In genomic region chr16:22195445-22195694, GRCh38 we compare ENCODE assay signal across 8 cellular contexts. TPM values are rescaled to one million over a fixed set of nuclear protein-coding genes. Genes with fewer than 3 reads are reported as not detected.
DNase-seq lines count a peak whose midpoint lies in the region; ATAC-seq, FAIRE-seq and TF ChIP-seq lines count a peak whose summit lies in the region.

No MANE protein-coding gene starts in this region.

- no peak for TF ChIP-seq CTCF in A549 (IDR thresholded peaks at IDR 0.05)
- no peak for TF ChIP-seq CTCF in LNCaP clone FGC (IDR thresholded peaks at IDR 0.05; ENCODE audit: control insufficient read depth, extremely low read depth, insufficient read depth)
- no peak for TF ChIP-seq CTCF in colonic mucosa (IDR thresholded peaks at IDR 0.05)
- TF ChIP-seq CTCF in SK-N-SH (IDR thresholded peaks at IDR 0.05) = no peak

- H3K36me3 Mint-ChIP-seq in natural killer cell treated with Interleukin-12 subunit alpha and Interleukin-12 subunit beta and Interleukin-15 and Interleukin-18, amount 100 ng/mL, for 72 hours = no peaks in the 10 kb centered on the region

- H3F3A ChIP-seq in SK-N-SH (replicated peaks; ENCODE audit: insufficient read depth) = peaks cover 40% of the 10 kb centered on the region

- no peak overlapping the region; the same call in 2 of the 3 replicates for H3K4me3 ChIP-seq in A549
- peak overlapping the region; percentile 13; the same call in 1 of the 2 replicates for H3K4me3 ChIP-seq in LNCaP clone FGC (ENCODE audit: low read depth, low read length)
- H3K4me3 ChIP-seq in colonic mucosa = peak overlapping the region; percentile 33
- H3K4me3 ChIP-seq in SK-N-SH (ENCODE audit: low read depth in 2 of 2, low read length in 1 of 2) = no peak overlapping the region

- no peak for TF ChIP-seq RAD21 in A549 (conservative IDR thresholded peaks at IDR 0.05 in 1 of 2, IDR thresholded peaks at IDR 0.05 in 1 of 2)
- no peak for TF ChIP-seq RAD21 in SK-N-SH (IDR thresholded peaks at IDR 0.05; ENCODE audit: low read length)

- H3K9me2 ChIP-seq in SK-N-SH = no peaks in the 10 kb centered on the region

- POLR2A ChIA-PET in A549 (lab: Yijun Ruan, JAX) (no interaction called here), SK-N-SH (lab: Yijun Ruan, JAX) (no interaction called here)

- intact Hi-C loops in colonic mucosa (cut with DNase I) = no loop called here

- FAIRE-seq in A549 (lab: Jason Lieb, UNC) = no peak

- H3K27ac Mint-ChIP-seq in natural killer cell treated with Interleukin-12 subunit alpha and Interleukin-12 subunit beta and Interleukin-15 and Interleukin-18, amount 100 ng/mL, for 72 hours = peak overlapping the region; percentile 93 to 96

- CTCF ChIA-PET in A549 (lab: Yijun Ruan, JAX) (interaction anchor here (0.7 to 24.4 kb wide), 7 partner anchors 12 to 1018 kb away, joined by 3 to 320 read pairs (median 4); partner anchors contain the start of genes EEF2K and POLR3E), SK-N-SH (lab: Yijun Ruan, JAX) (interaction anchor here (0.6 to 9.3 kb wide), 6 partner anchors 11 to 103 kb away, joined by 3 to 115 read pairs (median 4); partner anchors contain the start of genes EEF2K and POLR3E)

- H3K36me3 ChIP-seq in colonic mucosa (no peaks in the 10 kb centered on the region), SK-N-SH (replicated peaks in 1 of 2; ENCODE audit: control insufficient read depth in 1 of 2, insufficient read depth in 2 of 2, low read length in 1 of 2) (no peaks in the 10 kb centered on the region)

- H3K9me3 ChIP-seq in A549 (no peaks in the 10 kb centered on the region), colonic mucosa (no peaks in the 10 kb centered on the region), SK-N-SH (no peaks in the 10 kb centered on the region)

- TF ChIP-seq EP300 in A549 (IDR thresholded peaks at IDR 0.05) (no peak), SK-N-SH (IDR thresholded peaks at IDR 0.05; ENCODE audit: borderline replicate concordance in 1 of 2, low read depth in 1 of 2, low read length in 1 of 2) (0 out of 4 replicates have a peak, but pooled peaks of 1 of the 2 experiments have one; percentile 3)

- no peak for TF ChIP-seq POLR2A in A549 (IDR thresholded peaks at IDR 0.05; ENCODE audit: low read length)

- peak overlapping the region in 1 of 2 donors; percentile 61 for H3K9ac ChIP-seq in colonic mucosa (ENCODE audit: low read depth in 2 of 2, low read length in 2 of 2)
- no peak overlapping the region for H3K9ac ChIP-seq in SK-N-SH

- H3K4me1 ChIP-seq in A549 (peaks cover 22% of the 10 kb centered on the region), colonic mucosa (no peaks in the 10 kb centered on the region), SK-N-SH (ENCODE audit: control insufficient read depth in 1 of 2, insufficient read depth in 2 of 2, low read depth in 1 of 2, low read length in 1 of 2) (peaks cover 8 to 10% of the 10 kb centered on the region in 2 experiments; a peak in 3 of 4 replicates)

- no peaks in the 10 kb centered on the region for H3K27me3 Mint-ChIP-seq in natural killer cell treated with Interleukin-12 subunit alpha and Interleukin-12 subunit beta and Interleukin-15 and Interleukin-18, amount 100 ng/mL, for 72 hours

- H3K9me3 Mint-ChIP-seq in natural killer cell treated with Interleukin-12 subunit alpha and Interleukin-12 subunit beta and Interleukin-15 and Interleukin-18, amount 100 ng/mL, for 72 hours = peaks cover 7% of the 10 kb centered on the region

- H3K79me2 ChIP-seq in SK-N-SH (ENCODE audit: insufficient read depth) = no peaks in the 10 kb centered on the region

- no peaks in the 10 kb centered on the region for H4K20me1 ChIP-seq in SK-N-SH (ENCODE audit: insufficient read depth)

- DNase-seq in A549 (ENCODE audit: low read depth in 1 of 2, low spot score in 1 of 2) (no peak), LNCaP clone FGC (ENCODE audit: low read depth) (no peak), colonic mucosa (no peak), ecto neural progenitor cell (ENCODE audit: low spot score) (no peak), SK-N-SH (no peak)
- no peak for DNase-seq in natural killer cell treated with Interleukin-12 subunit alpha and Interleukin-12 subunit beta and Interleukin-15 and Interleukin-18, amount 100 ng/mL, for 72 hours (ENCODE audit: low spot score)

- H3K4me3 Mint-ChIP-seq in natural killer cell treated with Interleukin-12 subunit alpha and Interleukin-12 subunit beta and Interleukin-15 and Interleukin-18, amount 100 ng/mL, for 72 hours = peak overlapping the region; percentile 73

- peak overlapping the region; percentile 34; the same call in 2 of the 3 replicates for H3K4me2 ChIP-seq in A549
- no peak overlapping the region for H3K4me2 ChIP-seq in SK-N-SH

- H2AFZ ChIP-seq in SK-N-SH (ENCODE audit: low read depth) = no peak overlapping the region

- peaks cover 41 to 50% of the 10 kb centered on the region in 2 donors for H3K4me1 Mint-ChIP-seq in natural killer cell treated with Interleukin-12 subunit alpha and Interleukin-12 subunit beta and Interleukin-15 and Interleukin-18, amount 100 ng/mL, for 72 hours (ENCODE audit: low read depth in 2 of 2)

- H3K27me3 ChIP-seq in colonic mucosa (no peaks in the 10 kb centered on the region), SK-N-SH (ENCODE audit: insufficient read depth) (no peaks in the 10 kb centered on the region)

- ATAC-seq in A549 (no peak), HG02870 (IDR thresholded peaks at IDR 0.05; ENCODE audit: unreplicated experiment) (no peak), HG03432 (IDR thresholded peaks at IDR 0.05; ENCODE audit: unreplicated experiment) (no peak)
- no peak for ATAC-seq in natural killer cell treated with Interleukin-12 subunit alpha and Interleukin-12 subunit beta and Interleukin-15 and Interleukin-18, amount 100 ng/mL, for 72 hours

- H3K27ac ChIP-seq in A549 = no peak overlapping the region
- H3K27ac ChIP-seq in colonic mucosa = peak overlapping the region; percentile 42
- 0 out of 4 replicates have a peak overlapping the region, but pooled peaks of 1 of the 2 experiments have one; percentile 4 for H3K27ac ChIP-seq in SK-N-SH (ENCODE audit: low read depth in 2 of 2, low read length in 1 of 2)

TF ChIP-seq in A549, 52 proteins besides CTCF, POLR2A, EP300 and RAD21:
- TF ChIP-seq TFCP2L1 (CRISPR knock-in tag; IDR thresholded peaks at IDR 0.05) = 0 out of 2 replicates have a peak, but pooled peaks have one; percentile 8
- no peak for TF ChIP-seq CEBPB (IDR thresholded peaks at IDR 0.05)
- TF ChIP-seq MAFK (IDR thresholded peaks at IDR 0.05; ENCODE audit: partially characterized antibody) = no peak
- TF ChIP-seq BHLHE40 (IDR thresholded peaks at IDR 0.05; ENCODE audit: low read depth, low read length) = no peak
- TF ChIP-seq ELK1 (IDR thresholded peaks at IDR 0.05; ENCODE audit: low read depth, low read length) = no peak
- TF ChIP-seq FOSL2 (IDR thresholded peaks at IDR 0.05) = no peak
- no peak for TF ChIP-seq FOSL2 (CRISPR knock-in tag; IDR thresholded peaks at IDR 0.05)

TF ChIP-seq in SK-N-SH, 30 proteins besides CTCF, POLR2A, EP300 and RAD21 (continues in another document):
- no peak for TF ChIP-seq IRF3 (IDR thresholded peaks at IDR 0.05; ENCODE audit: low read depth, low read length)
- TF ChIP-seq TAF1 (IDR thresholded peaks at IDR 0.05; ENCODE audit: borderline replicate concordance, low read depth, low read length) = no peak
- TF ChIP-seq TCF12 (IDR thresholded peaks at IDR 0.05) = no peak
- TF ChIP-seq NFIC (IDR thresholded peaks at IDR 0.05; ENCODE audit: borderline replicate concordance) = no peak
- no peak for TF ChIP-seq YY1 (IDR thresholded peaks at IDR 0.05; ENCODE audit: low read depth)
- no peak for TF ChIP-seq JUND (IDR thresholded peaks at IDR 0.05)

RNA-seq across cellular contexts. Expression of gene EEF2K, which starts 10.7 kb away (rescaled TPM):
- polyA plus RNA-seq in A549 (2011; rRNA removed) (8.2 and 11.6 TPM in 2 replicates), A549 (2017; fragmentation: RNase III; extraction: RNeasy Plus Mini Kit Qiagen cat#74134 plus additional on column Dnase treatment) (8.6 to 10.0 TPM (median 9.4 TPM) in 3 replicates), SK-N-SH (2012; rRNA removed) (8.0 and 10.4 TPM in 2 replicates)
- polyA plus RNA-seq in A549 (2012; cell fraction: cytosol; rRNA removed) = 7.8 and 9.8 TPM in 2 replicates
- polyA plus RNA-seq in A549 (2012; cell fraction: nucleus; rRNA removed) = 23.0 and 27.4 TPM in 2 replicates
- polyA minus RNA-seq in A549 (2011; rRNA and poly(A)+ RNA removed) = 24.1 and 32.6 TPM in 2 replicates
- 10 to 100 TPM; 25.8 to 53.4 TPM for total RNA-seq in colonic mucosa
- total RNA-seq in natural killer cell treated with Interleukin-12 subunit alpha and Interleukin-12 subunit beta and Interleukin-15 and Interleukin-18, amount 100 ng/mL, for 72 hours = 10 to 100 TPM; 13.7 to 42.6 TPM
- 3.8 and 5.6 TPM in 2 replicates for polyA plus RNA-seq in SK-N-SH (2012; cell fraction: cytosol; rRNA removed)
- polyA plus RNA-seq in SK-N-SH (2012; cell fraction: nucleus; rRNA removed) = 35.2 and 38.2 TPM in 2 replicates

RNA-seq across cellular contexts. Expression of gene SDR42E2, which starts 33.1 kb away (rescaled TPM):
- not detected in 2 replicates for polyA plus RNA-seq in A549 (2011; rRNA removed)
- 0.01 TPM in 1 of 2 replicates, not detected in the other for polyA plus RNA-seq in A549 (2012; cell fraction: cytosol; rRNA removed)
- not detected in 2 replicates for polyA plus RNA-seq in A549 (2012; cell fraction: nucleus; rRNA removed)
- not detected in 3 replicates for polyA plus RNA-seq in A549 (2017; fragmentation: RNase III; extraction: RNeasy Plus Mini Kit Qiagen cat#74134 plus additional on column Dnase treatment)
- not detected in 2 replicates for polyA minus RNA-seq in A549 (2011; rRNA and poly(A)+ RNA removed)
- not detected for total RNA-seq in colonic mucosa
- total RNA-seq in natural killer cell treated with Interleukin-12 subunit alpha and Interleukin-12 subunit beta and Interleukin-15 and Interleukin-18, amount 100 ng/mL, for 72 hours = under 1 TPM in 1 of 2 donors, not detected in 1; 0.22 TPM
- polyA plus RNA-seq in SK-N-SH (2012; rRNA removed) = not detected in 2 replicates
- polyA plus RNA-seq in SK-N-SH (2012; cell fraction: cytosol; rRNA removed) = not detected in 2 replicates
- polyA plus RNA-seq in SK-N-SH (2012; cell fraction: nucleus; rRNA removed) = not detected in 2 replicates

Comparison
In these comparisons a context has a peak if more than half of its experiments do, and no peak if none do; other contexts are left out.
1. H3K4me3 ChIP-seq: peak in LNCaP clone FGC (single experiment) and colonic mucosa (single experiment); none in A549 (single experiment) and SK-N-SH (0 of 2).